Comparison of ENCODE assay signal across 8 cellular contexts in genomic region chr1:28552482-28553228, GRCh38. TPM values are rescaled to one million over a fixed set of nuclear protein-coding genes. Genes with fewer than 3 reads are reported as not detected.
DNase-seq lines count a peak whose midpoint lies in the region; ATAC-seq and TF ChIP-seq lines count a peak whose summit lies in the region.

TSS of gene TRNAU1AP (plus strand) at chr1:28553085. CDS start at chr1:28553111, 26 bp downstream.

- H3K4me3 Mint-ChIP-seq in type B pancreatic cell = peak within 1 kb of the TSS; percentile 99

- intact Hi-C loops in T-helper 1 cell treated with Interleukin-12 subunit alpha and Interleukin-12 subunit beta and Interleukin-4 antibody, amounts not matched to agents 30 ng/mL and 1 ng/mL, for 36 hours (cut with micrococcal nuclease) = loop anchor here (1.0 kb wide), 13 partner anchors 29 to 629 kb away; partner anchors contain the start of genes EYA3, PHACTR4, RNU11 and SESN2
- intact Hi-C loops in heart right ventricle (cut with DNase I) = loop anchor here in 6 of 10 donors (1.0 to 10.0 kb wide), 6 partner anchors 28 to 183 kb away; partner anchors contain the start of genes RCC1 (in 2 of the 6) and PHACTR4 (in 1 of the 6)
- intact Hi-C loops in posterior cingulate gyrus (cut with DNase I) = loop anchor here (1.0 to 5.0 kb wide), 2 partner anchors 28 to 35 kb away; no protein-coding TSS in a partner anchor

- TF ChIP-seq POLR2A in GM15510 (IDR thresholded peaks at IDR 0.05; ENCODE audit: borderline replicate concordance, extremely low read depth, insufficient read length) = peak; percentile 85

- H3K9me3 Mint-ChIP-seq in type B pancreatic cell = no peaks in the 10 kb centered on the region

- peaks cover 0 to 25% (median 10%) of the 10 kb centered on the region in 9 donors for H3K4me1 ChIP-seq in heart right ventricle

- WGBS in heart right ventricle, 2 donors = 1% methylated on average over 57 of the region's 57 CpGs

- H3K27me3 Mint-ChIP-seq in type B pancreatic cell = no peaks in the 10 kb centered on the region

- DNase-seq in NCI-H1694 (lab: John Stamatoyannopoulos, UW) (peak; percentile 80), amniotic epithelial cell (ENCODE audit: low read depth) (peak; percentile 93), heart right ventricle (peak; percentile 97), posterior cingulate gyrus (peak; percentile 88 to 99 (median 92)), type B pancreatic cell (ENCODE audit: extremely low spot score, unreplicated experiment) (peak; percentile 97)

- TF ChIP-seq CTCF in heart right ventricle (IDR thresholded peaks at IDR 0.05) = peak in 2 of 9 donors; percentile 11
- TF ChIP-seq CTCF in type B pancreatic cell (conservative IDR thresholded peaks at IDR 0.05) = no peak

- H3K27me3 ChIP-seq in heart right ventricle = no peaks in the 10 kb centered on the region

- peak within 1 kb of the TSS; percentile 66 to 96 (median 88) for H3K4me3 ChIP-seq in heart right ventricle

- H3K36me3 Mint-ChIP-seq in type B pancreatic cell = peaks cover 6% of the 10 kb centered on the region

- peak within 1 kb of the TSS; percentile 94 for H3K27ac Mint-ChIP-seq in type B pancreatic cell

- peaks cover 0 to 37% (median 10%) of the 10 kb centered on the region in 9 donors for H3K36me3 ChIP-seq in heart right ventricle

- ATAC-seq in HG02884 (IDR thresholded peaks at IDR 0.05; ENCODE audit: unreplicated experiment) (peak; percentile 79), heart right ventricle (peak; percentile 98 to 99 (median 99))

- no peaks in the 10 kb centered on the region for H3K9me3 ChIP-seq in heart right ventricle

- H3K4me1 Mint-ChIP-seq in type B pancreatic cell (ENCODE audit: unreplicated experiment) = no peaks in the 10 kb centered on the region

- H3K27ac ChIP-seq in heart right ventricle = peak within 1 kb of the TSS; percentile 43 to 92 (median 86)

RNA-seq across cellular contexts. Expression of gene TRNAU1AP, which starts in this region (rescaled TPM):
- 46.1 and 54.3 TPM in 2 replicates for total RNA-seq in T-helper 1 cell treated with Interleukin-12 subunit alpha and Interleukin-12 subunit beta and Interleukin-4 antibody, amounts not matched to agents 30 ng/mL and 1 ng/mL, for 36 hours
- total RNA-seq in heart right ventricle (10 to 100 TPM; 13.1 to 21.2 (median 15.2) TPM), type B pancreatic cell (ENCODE audit: low replicate concordance) (26.9 and 33.7 TPM in 2 replicates)
- polyA plus RNA-seq in heart right ventricle = 10 to 100 TPM; 17.3 to 21.4 TPM

Comparison
In these comparisons a context has a peak if more than half of its experiments do, and no peak if none do; other contexts are left out.
1. Peak in every context shown above with its lines: DNase-seq, ATAC-seq, H3K4me3 ChIP-seq and H3K27ac ChIP-seq.